In the genomic region with DNA sequence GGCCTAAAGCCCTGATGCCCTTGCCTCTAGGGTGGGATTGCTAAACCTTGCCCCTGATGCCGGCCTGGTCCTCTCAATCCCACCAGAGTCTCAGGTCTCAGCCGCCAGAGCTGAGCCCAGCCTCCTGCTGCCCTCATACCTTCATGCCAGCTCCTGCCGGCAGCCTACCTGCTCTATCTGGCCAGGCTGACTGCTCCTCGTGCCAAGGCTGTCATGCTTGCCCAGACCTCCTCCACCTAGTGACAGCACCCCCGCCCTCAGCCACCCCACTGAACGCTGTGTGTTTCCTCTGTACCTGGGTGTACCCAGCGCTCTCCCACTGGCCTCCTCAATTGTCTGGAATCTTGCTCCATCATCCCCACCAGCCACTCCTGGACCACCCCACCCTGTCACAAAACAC, we compare ENCODE assay signal across 1 cellular context.
A peak's percentile ranks its signal among the peaks of the same experiment; 100 is the strongest.
TF ChIP-seq lines count a peak whose summit lies in the region.

No MANE protein-coding gene starts in this region.

TF ChIP-seq in HepG2, 621 proteins besides CTCF, POLR2A, EP300 and RAD21 (continued from another document):
- TF ChIP-seq, protein P1, sequence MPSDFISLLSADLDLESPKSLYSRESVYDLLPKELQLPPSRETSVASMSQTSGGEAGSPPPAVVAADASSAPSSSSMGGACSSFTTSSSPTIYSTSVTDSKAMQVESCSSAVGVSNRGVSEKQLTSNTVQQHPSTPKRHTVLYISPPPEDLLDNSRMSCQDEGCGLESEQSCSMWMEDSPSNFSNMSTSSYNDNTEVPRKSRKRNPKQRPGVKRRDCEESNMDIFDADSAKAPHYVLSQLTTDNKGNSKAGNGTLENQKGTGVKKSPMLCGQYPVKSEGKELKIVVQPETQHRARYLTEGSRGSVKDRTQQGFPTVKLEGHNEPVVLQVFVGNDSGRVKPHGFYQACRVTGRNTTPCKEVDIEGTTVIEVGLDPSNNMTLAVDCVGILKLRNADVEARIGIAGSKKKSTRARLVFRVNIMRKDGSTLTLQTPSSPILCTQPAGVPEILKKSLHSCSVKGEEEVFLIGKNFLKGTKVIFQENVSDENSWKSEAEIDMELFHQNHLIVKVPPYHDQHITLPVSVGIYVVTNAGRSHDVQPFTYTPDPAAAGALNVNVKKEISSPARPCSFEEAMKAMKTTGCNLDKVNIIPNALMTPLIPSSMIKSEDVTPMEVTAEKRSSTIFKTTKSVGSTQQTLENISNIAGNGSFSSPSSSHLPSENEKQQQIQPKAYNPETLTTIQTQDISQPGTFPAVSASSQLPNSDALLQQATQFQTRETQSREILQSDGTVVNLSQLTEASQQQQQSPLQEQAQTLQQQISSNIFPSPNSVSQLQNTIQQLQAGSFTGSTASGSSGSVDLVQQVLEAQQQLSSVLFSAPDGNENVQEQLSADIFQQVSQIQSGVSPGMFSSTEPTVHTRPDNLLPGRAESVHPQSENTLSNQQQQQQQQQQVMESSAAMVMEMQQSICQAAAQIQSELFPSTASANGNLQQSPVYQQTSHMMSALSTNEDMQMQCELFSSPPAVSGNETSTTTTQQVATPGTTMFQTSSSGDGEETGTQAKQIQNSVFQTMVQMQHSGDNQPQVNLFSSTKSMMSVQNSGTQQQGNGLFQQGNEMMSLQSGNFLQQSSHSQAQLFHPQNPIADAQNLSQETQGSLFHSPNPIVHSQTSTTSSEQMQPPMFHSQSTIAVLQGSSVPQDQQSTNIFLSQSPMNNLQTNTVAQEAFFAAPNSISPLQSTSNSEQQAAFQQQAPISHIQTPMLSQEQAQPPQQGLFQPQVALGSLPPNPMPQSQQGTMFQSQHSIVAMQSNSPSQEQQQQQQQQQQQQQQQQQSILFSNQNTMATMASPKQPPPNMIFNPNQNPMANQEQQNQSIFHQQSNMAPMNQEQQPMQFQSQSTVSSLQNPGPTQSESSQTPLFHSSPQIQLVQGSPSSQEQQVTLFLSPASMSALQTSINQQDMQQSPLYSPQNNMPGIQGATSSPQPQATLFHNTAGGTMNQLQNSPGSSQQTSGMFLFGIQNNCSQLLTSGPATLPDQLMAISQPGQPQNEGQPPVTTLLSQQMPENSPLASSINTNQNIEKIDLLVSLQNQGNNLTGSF (CRISPR knock-in tag; IDR thresholded peaks at IDR 0.05) = no peak
- TF ChIP-seq, protein P2, sequence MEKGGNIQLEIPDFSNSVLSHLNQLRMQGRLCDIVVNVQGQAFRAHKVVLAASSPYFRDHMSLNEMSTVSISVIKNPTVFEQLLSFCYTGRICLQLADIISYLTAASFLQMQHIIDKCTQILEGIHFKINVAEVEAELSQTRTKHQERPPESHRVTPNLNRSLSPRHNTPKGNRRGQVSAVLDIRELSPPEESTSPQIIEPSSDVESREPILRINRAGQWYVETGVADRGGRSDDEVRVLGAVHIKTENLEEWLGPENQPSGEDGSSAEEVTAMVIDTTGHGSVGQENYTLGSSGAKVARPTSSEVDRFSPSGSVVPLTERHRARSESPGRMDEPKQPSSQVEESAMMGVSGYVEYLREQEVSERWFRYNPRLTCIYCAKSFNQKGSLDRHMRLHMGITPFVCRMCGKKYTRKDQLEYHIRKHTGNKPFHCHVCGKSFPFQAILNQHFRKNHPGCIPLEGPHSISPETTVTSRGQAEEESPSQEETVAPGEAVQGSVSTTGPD (CRISPR knock-in tag; IDR thresholded peaks at IDR 0.05) = no peak
- TF ChIP-seq, protein P3, sequence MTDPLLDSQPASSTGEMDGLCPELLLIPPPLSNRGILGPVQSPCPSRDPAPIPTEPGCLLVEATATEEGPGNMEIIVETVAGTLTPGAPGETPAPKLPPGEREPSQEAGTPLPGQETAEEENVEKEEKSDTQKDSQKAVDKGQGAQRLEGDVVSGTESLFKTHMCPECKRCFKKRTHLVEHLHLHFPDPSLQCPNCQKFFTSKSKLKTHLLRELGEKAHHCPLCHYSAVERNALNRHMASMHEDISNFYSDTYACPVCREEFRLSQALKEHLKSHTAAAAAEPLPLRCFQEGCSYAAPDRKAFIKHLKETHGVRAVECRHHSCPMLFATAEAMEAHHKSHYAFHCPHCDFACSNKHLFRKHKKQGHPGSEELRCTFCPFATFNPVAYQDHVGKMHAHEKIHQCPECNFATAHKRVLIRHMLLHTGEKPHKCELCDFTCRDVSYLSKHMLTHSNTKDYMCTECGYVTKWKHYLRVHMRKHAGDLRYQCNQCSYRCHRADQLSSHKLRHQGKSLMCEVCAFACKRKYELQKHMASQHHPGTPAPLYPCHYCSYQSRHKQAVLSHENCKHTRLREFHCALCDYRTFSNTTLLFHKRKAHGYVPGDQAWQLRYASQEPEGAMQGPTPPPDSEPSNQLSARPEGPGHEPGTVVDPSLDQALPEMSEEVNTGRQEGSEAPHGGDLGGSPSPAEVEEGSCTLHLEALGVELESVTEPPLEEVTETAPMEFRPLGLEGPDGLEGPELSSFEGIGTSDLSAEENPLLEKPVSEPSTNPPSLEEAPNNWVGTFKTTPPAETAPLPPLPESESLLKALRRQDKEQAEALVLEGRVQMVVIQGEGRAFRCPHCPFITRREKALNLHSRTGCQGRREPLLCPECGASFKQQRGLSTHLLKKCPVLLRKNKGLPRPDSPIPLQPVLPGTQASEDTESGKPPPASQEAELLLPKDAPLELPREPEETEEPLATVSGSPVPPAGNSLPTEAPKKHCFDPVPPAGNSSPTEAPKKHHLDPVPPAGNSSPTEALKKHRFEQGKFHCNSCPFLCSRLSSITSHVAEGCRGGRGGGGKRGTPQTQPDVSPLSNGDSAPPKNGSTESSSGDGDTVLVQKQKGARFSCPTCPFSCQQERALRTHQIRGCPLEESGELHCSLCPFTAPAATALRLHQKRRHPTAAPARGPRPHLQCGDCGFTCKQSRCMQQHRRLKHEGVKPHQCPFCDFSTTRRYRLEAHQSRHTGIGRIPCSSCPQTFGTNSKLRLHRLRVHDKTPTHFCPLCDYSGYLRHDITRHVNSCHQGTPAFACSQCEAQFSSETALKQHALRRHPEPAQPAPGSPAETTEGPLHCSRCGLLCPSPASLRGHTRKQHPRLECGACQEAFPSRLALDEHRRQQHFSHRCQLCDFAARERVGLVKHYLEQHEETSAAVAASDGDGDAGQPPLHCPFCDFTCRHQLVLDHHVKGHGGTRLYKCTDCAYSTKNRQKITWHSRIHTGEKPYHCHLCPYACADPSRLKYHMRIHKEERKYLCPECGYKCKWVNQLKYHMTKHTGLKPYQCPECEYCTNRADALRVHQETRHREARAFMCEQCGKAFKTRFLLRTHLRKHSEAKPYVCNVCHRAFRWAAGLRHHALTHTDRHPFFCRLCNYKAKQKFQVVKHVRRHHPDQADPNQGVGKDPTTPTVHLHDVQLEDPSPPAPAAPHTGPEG (CRISPR knock-in tag; IDR thresholded peaks at IDR 0.05) = no peak
- TF ChIP-seq, protein P4, sequence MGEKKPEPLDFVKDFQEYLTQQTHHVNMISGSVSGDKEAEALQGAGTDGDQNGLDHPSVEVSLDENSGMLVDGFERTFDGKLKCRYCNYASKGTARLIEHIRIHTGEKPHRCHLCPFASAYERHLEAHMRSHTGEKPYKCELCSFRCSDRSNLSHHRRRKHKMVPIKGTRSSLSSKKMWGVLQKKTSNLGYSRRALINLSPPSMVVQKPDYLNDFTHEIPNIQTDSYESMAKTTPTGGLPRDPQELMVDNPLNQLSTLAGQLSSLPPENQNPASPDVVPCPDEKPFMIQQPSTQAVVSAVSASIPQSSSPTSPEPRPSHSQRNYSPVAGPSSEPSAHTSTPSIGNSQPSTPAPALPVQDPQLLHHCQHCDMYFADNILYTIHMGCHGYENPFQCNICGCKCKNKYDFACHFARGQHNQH (CRISPR knock-in tag; IDR thresholded peaks at IDR 0.05) = no peak
- TF ChIP-seq TOPORS (CRISPR knock-in tag; IDR thresholded peaks at IDR 0.05) (0 out of 2 replicates have a peak, but pooled peaks have one; percentile 26), NAIF1 (CRISPR knock-in tag; IDR thresholded peaks at IDR 0.05; ENCODE audit: borderline replicate concordance) (no peak), TAF1 (CRISPR knock-in tag; IDR thresholded peaks at IDR 0.05) (no peak), ZNF614 (CRISPR knock-in tag; IDR thresholded peaks at IDR 0.05; ENCODE audit: borderline replicate concordance) (no peak), SP1 (IDR thresholded peaks at IDR 0.05) (no peak), SP1 (CRISPR knock-in tag; IDR thresholded peaks at IDR 0.05) (no peak), HMG20B (CRISPR knock-in tag; conservative IDR thresholded peaks at IDR 0.05) (no peak), ZFY (CRISPR knock-in tag; IDR thresholded peaks at IDR 0.05) (no peak), ZNF20 (CRISPR knock-in tag; IDR thresholded peaks at IDR 0.05) (no peak), ZNF768 (CRISPR knock-in tag; IDR thresholded peaks at IDR 0.05) (0 out of 2 replicates have a peak, but pooled peaks have one; percentile 13), TBP (CRISPR knock-in tag; IDR thresholded peaks at IDR 0.05) (no peak)
- TF ChIP-seq, protein P5, sequence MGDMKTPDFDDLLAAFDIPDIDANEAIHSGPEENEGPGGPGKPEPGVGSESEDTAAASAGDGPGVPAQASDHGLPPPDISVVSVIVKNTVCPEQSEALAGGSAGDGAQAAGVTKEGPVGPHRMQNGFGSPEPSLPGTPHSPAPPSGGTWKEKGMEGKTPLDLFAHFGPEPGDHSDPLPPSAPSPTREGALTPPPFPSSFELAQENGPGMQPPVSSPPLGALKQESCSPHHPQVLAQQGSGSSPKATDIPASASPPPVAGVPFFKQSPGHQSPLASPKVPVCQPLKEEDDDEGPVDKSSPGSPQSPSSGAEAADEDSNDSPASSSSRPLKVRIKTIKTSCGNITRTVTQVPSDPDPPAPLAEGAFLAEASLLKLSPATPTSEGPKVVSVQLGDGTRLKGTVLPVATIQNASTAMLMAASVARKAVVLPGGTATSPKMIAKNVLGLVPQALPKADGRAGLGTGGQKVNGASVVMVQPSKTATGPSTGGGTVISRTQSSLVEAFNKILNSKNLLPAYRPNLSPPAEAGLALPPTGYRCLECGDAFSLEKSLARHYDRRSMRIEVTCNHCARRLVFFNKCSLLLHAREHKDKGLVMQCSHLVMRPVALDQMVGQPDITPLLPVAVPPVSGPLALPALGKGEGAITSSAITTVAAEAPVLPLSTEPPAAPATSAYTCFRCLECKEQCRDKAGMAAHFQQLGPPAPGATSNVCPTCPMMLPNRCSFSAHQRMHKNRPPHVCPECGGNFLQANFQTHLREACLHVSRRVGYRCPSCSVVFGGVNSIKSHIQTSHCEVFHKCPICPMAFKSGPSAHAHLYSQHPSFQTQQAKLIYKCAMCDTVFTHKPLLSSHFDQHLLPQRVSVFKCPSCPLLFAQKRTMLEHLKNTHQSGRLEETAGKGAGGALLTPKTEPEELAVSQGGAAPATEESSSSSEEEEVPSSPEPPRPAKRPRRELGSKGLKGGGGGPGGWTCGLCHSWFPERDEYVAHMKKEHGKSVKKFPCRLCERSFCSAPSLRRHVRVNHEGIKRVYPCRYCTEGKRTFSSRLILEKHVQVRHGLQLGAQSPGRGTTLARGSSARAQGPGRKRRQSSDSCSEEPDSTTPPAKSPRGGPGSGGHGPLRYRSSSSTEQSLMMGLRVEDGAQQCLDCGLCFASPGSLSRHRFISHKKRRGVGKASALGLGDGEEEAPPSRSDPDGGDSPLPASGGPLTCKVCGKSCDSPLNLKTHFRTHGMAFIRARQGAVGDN (CRISPR knock-in tag; IDR thresholded peaks at IDR 0.05) = peak; percentile 25; the same call in 1 of the 2 replicates
